In the genomic region with DNA sequence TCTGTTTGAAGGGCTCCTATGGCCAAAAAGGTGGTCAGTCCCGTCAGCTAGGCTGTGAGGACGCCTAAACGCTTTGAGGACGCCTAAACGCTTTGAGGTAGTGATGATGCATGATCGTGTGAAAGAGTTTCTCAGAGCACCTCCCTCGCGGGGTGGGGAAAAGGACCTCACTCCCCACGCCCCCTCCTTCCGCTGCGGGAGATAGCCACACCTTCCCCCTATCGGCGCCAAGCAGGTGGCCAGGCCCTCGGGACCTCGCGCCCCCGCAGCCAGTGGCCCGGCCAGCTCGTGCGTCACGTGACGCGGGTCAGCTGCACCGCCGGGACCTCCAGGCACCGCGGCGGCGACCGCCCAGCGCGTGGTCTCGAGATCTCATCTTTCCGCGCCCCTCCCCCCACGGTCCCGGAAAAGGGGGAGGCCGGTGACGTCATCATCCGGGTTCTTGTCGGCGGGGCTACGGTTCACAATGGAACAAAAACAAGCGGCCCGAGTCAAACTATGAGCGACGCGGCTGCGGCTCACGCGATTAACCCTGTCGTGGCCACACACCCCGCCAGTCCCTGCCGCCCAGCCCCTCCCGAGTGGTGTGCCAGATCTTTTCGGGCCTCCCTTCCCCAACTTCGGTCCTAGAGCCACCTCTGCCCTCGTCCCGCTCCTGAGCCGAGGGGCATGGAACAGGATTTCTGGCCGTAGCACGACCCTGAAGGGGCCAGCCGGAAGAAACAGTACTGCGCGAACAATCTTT, we compare ENCODE assay signal across 1 cellular context.
TF ChIP-seq lines count a peak whose summit lies in the region.

No MANE protein-coding gene starts in this region.

TF ChIP-seq in WTC11, 78 proteins besides CTCF, POLR2A, EP300 and RAD21 (continued from another document):
- TF ChIP-seq MYBL2 (CRISPR knock-in tag; IDR thresholded peaks at IDR 0.05) (peak; percentile 66; the same call in 1 of the 2 replicates), CBFB (CRISPR knock-in tag; IDR thresholded peaks at IDR 0.05; ENCODE audit: low read depth) (peak; percentile 41; the same call in 1 of the 2 replicates), GRHL2 (CRISPR knock-in tag; IDR thresholded peaks at IDR 0.05; ENCODE audit: insufficient replicate concordance, severe bottlenecking) (no peak), PRRX2 (CRISPR knock-in tag; IDR thresholded peaks at IDR 0.05) (no peak), CREM (CRISPR knock-in tag; IDR thresholded peaks at IDR 0.05) (peak; percentile 92), ZNF232 (CRISPR knock-in tag; IDR thresholded peaks at IDR 0.05) (peak; percentile 67; the same call in 1 of the 2 replicates), NFE2L1 (CRISPR knock-in tag; IDR thresholded peaks at IDR 0.05) (no peak), FOXP1 (CRISPR knock-in tag; IDR thresholded peaks at IDR 0.05; ENCODE audit: borderline replicate concordance) (peak; percentile 61), ZNF121 (CRISPR knock-in tag; IDR thresholded peaks at IDR 0.05) (no peak), ZBTB21 (CRISPR knock-in tag; IDR thresholded peaks at IDR 0.05; ENCODE audit: borderline replicate concordance) (peak; percentile 79; the same call in 1 of the 2 replicates), FOXK1 (CRISPR knock-in tag; IDR thresholded peaks at IDR 0.05) (peak; percentile 88), MAX (CRISPR knock-in tag; IDR thresholded peaks at IDR 0.05) (peak; percentile 93), ELF4 (CRISPR knock-in tag; IDR thresholded peaks at IDR 0.05; ENCODE audit: low read depth) (no peak), ETV6 (CRISPR knock-in tag; IDR thresholded peaks at IDR 0.05) (peak; percentile 66; the same call in 1 of the 2 replicates), SP1 (CRISPR knock-in tag; conservative IDR thresholded peaks at IDR 0.05) (peak; percentile 70; the same call in 1 of the 2 replicates), ZNF219 (CRISPR knock-in tag; IDR thresholded peaks at IDR 0.05; ENCODE audit: borderline replicate concordance) (no peak), EMX1 (CRISPR knock-in tag; IDR thresholded peaks at IDR 0.05) (no peak), HMGA2 (CRISPR knock-in tag; IDR thresholded peaks at IDR 0.05) (no peak), IRF1 (CRISPR knock-in tag; IDR thresholded peaks at IDR 0.05) (no peak)
- TF ChIP-seq, protein P1, sequence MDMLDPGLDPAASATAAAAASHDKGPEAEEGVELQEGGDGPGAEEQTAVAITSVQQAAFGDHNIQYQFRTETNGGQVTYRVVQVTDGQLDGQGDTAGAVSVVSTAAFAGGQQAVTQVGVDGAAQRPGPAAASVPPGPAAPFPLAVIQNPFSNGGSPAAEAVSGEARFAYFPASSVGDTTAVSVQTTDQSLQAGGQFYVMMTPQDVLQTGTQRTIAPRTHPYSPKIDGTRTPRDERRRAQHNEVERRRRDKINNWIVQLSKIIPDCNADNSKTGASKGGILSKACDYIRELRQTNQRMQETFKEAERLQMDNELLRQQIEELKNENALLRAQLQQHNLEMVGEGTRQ (CRISPR knock-in tag; IDR thresholded peaks at IDR 0.05), result peak; percentile 99
- TF ChIP-seq, protein P2, sequence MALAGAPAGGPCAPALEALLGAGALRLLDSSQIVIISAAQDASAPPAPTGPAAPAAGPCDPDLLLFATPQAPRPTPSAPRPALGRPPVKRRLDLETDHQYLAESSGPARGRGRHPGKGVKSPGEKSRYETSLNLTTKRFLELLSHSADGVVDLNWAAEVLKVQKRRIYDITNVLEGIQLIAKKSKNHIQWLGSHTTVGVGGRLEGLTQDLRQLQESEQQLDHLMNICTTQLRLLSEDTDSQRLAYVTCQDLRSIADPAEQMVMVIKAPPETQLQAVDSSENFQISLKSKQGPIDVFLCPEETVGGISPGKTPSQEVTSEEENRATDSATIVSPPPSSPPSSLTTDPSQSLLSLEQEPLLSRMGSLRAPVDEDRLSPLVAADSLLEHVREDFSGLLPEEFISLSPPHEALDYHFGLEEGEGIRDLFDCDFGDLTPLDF (CRISPR knock-in tag; IDR thresholded peaks at IDR 0.05), result no peak
- TF ChIP-seq, protein P3, sequence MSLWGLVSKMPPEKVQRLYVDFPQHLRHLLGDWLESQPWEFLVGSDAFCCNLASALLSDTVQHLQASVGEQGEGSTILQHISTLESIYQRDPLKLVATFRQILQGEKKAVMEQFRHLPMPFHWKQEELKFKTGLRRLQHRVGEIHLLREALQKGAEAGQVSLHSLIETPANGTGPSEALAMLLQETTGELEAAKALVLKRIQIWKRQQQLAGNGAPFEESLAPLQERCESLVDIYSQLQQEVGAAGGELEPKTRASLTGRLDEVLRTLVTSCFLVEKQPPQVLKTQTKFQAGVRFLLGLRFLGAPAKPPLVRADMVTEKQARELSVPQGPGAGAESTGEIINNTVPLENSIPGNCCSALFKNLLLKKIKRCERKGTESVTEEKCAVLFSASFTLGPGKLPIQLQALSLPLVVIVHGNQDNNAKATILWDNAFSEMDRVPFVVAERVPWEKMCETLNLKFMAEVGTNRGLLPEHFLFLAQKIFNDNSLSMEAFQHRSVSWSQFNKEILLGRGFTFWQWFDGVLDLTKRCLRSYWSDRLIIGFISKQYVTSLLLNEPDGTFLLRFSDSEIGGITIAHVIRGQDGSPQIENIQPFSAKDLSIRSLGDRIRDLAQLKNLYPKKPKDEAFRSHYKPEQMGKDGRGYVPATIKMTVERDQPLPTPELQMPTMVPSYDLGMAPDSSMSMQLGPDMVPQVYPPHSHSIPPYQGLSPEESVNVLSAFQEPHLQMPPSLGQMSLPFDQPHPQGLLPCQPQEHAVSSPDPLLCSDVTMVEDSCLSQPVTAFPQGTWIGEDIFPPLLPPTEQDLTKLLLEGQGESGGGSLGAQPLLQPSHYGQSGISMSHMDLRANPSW (CRISPR knock-in tag; conservative IDR thresholded peaks at IDR 0.05; ENCODE audit: low read depth), result no peak
TF ChIP-seq in WTC11: peak in this region for 22.
